ENCODE assay signal across 21 cellular contexts in genomic region chr11:96147913-96148312, GRCh38.
DNase-seq lines count a peak whose midpoint lies in the region; ATAC-seq, FAIRE-seq and TF ChIP-seq lines count a peak whose summit lies in the region.
"Had no signal": no experiment of that assay in that cellular context is flagged by ENCODE, and none has a peak within 500 bp of the region (broad histone marks: within the 10 kb centered on the region; RNA-seq: fewer than 3 reads in every experiment).

No MANE protein-coding gene starts in this region.

- no peak overlapping the region for H3K4me3 ChIP-seq in CD8-positive, alpha-beta T cell (ENCODE audit: low read depth, low read length)
- H3K4me3 ChIP-seq in bronchial epithelial cell (ENCODE audit: low read depth, low read length), result no peak overlapping the region
- no peak overlapping the region for H3K4me3 ChIP-seq in MM.1S (ENCODE audit: low read length)
- H3K4me3 ChIP-seq: breast epithelium, prostate gland had no signal

- no peak overlapping the region for H3K27ac ChIP-seq in CD8-positive, alpha-beta T cell (ENCODE audit: low read depth, low read length)
- no peak overlapping the region for H3K27ac ChIP-seq in MM.1S (ENCODE audit: low read length)
- H3K27ac ChIP-seq: KMS-11, prostate gland had no signal

- DNase-seq in CD8-positive, alpha-beta T cell, result no peak
- DNase-seq in HFFc6 (no peak), bronchial epithelial cell (ENCODE audit: low read depth) (peak; percentile 64), NCI-H128 (lab: John Stamatoyannopoulos, UW; ENCODE audit: unreplicated experiment) (no peak), MM.1S (no peak)
- DNase-seq: activated CD4-positive, alpha-beta T cell treated with anti-CD3 and anti-CD28 coated beads for 48 hours; cortex of kidney; DMS 273 treated with DMSO at 0.1 percent for 48 hours; GDM1; left colon; NCI-H1694 treated with DMSO at 0.1 percent for 48 hours; NCI-H345; nephron progenitor cell; Right ventricle myocardium superior had no signal

- H3K4me1 ChIP-seq in CD8-positive, alpha-beta T cell (ENCODE audit: insufficient read depth, low read length), result no peaks in the 10 kb centered on the region
- peaks cover 10% of the 10 kb centered on the region for H3K4me1 ChIP-seq in MM.1S (ENCODE audit: low read length)

- no peaks in the 10 kb centered on the region for H3K9me2 ChIP-seq in MM.1S (replicated peaks; ENCODE audit: insufficient read depth, low read length)

- no peaks in the 10 kb centered on the region for H3K27me3 Mint-ChIP-seq in CD8-positive, alpha-beta T cell (ENCODE audit: low read depth)
- H3K27me3 Mint-ChIP-seq in HFFc6 (ENCODE audit: insufficient read depth) (no peaks in the 10 kb centered on the region), nephron (ENCODE audit: low read depth) (no peaks in the 10 kb centered on the region)

- H3K9ac ChIP-seq in MM.1S (ENCODE audit: low read length), result no peak overlapping the region
- H3K9ac ChIP-seq: KMS-11 had no signal

- H3K4me1 Mint-ChIP-seq in CD8-positive, alpha-beta T cell (ENCODE audit: low read depth), result peaks cover 46% of the 10 kb centered on the region
- peaks cover 61% of the 10 kb centered on the region for H3K4me1 Mint-ChIP-seq in HFFc6 (ENCODE audit: low read depth)
- H3K4me1 Mint-ChIP-seq in nephron, result peaks cover 43% of the 10 kb centered on the region

- ATAC-seq in CD8-positive, alpha-beta T cell, result no peak
- ATAC-seq in HG02884 (IDR thresholded peaks at IDR 0.05; ENCODE audit: unreplicated experiment), result no peak
- ATAC-seq: left colon had no signal

- no peaks in the 10 kb centered on the region for H3K36me3 ChIP-seq in CD8-positive, alpha-beta T cell (ENCODE audit: insufficient read depth, low read length)
- no peaks in the 10 kb centered on the region for H3K36me3 ChIP-seq in bronchial epithelial cell (ENCODE audit: control insufficient read depth, insufficient read depth, low read length)
- no peaks in the 10 kb centered on the region for H3K36me3 ChIP-seq in MM.1S (replicated peaks; ENCODE audit: insufficient read depth, low read length)
- H3K36me3 ChIP-seq: breast epithelium, prostate gland had no signal

- intact Hi-C loops in CD8-positive, alpha-beta T cell (cut with DNase I, micrococcal nuclease), result no loop called here

- no peak overlapping the region for H3K4me3 Mint-ChIP-seq in CD8-positive, alpha-beta T cell
- H3K4me3 Mint-ChIP-seq in HFFc6 (peak overlapping the region; percentile 6; the same call in 1 of the 2 replicates), nephron (no peak overlapping the region)
- H3K4me3 Mint-ChIP-seq: nephron progenitor cell had no signal

- FAIRE-seq in bronchial epithelial cell (lab: Jason Lieb, UNC), result no peak
- FAIRE-seq: HTR-8/SVneo had no signal

- H3K27ac Mint-ChIP-seq in CD8-positive, alpha-beta T cell, result peak overlapping the region; percentile 52
- H3K27ac Mint-ChIP-seq in HFFc6 (no peak overlapping the region), nephron (peak overlapping the region; percentile 7 to 77 (median 54))
- H3K27ac Mint-ChIP-seq: activated T-helper 2 cell treated with anti-CD3 and anti-CD28 coated beads, Interferon-gamma antibody, Interleukin-2, Interleukin-4, amounts not matched to agents 10 μg/mL and 5 μg/mL and 100 μg/mL, durations not matched to agents 14 hours and 24 hours and 36 hours had no signal

- POLR2A ChIA-PET in CD8-positive, alpha-beta T cell (lab: Charles Lee), result no interaction called here

- no peaks in the 10 kb centered on the region for H3F3A ChIP-seq in MM.1S (ENCODE audit: insufficient read depth, low read length)

- 0 out of 2 replicates have a peak, but pooled peaks cover 5% of the 10 kb centered on the region for H3K79me2 ChIP-seq in MM.1S (ENCODE audit: low read length)

- H4K20me1 ChIP-seq in MM.1S (ENCODE audit: insufficient read depth, low read length), result no peaks in the 10 kb centered on the region

- H3K36me3 Mint-ChIP-seq in CD8-positive, alpha-beta T cell, result peaks cover 29% of the 10 kb centered on the region
- H3K36me3 Mint-ChIP-seq in HFFc6 (ENCODE audit: low read depth) (peaks cover 21% of the 10 kb centered on the region), nephron (ENCODE audit: low read depth) (no peaks in the 10 kb centered on the region)

- H2AFZ ChIP-seq in MM.1S (ENCODE audit: low read length), result no peak overlapping the region

- no peak for TF ChIP-seq CTCF in CD8-positive, alpha-beta T cell (IDR thresholded peaks at IDR 0.05)
- TF ChIP-seq CTCF in HFFc6 (IDR thresholded peaks at IDR 0.05) (no peak), bronchial epithelial cell (IDR thresholded peaks at IDR 0.05; ENCODE audit: insufficient read depth, low read length, severe bottlenecking) (no peak), nephron (IDR thresholded peaks at IDR 0.05; ENCODE audit: unreplicated experiment in 3 of 3) (no peak), MM.1S (IDR thresholded peaks at IDR 0.05; ENCODE audit: low read length) (no peak)

- H3K4me2 ChIP-seq in MM.1S (ENCODE audit: low read depth, low read length), result no peak overlapping the region
- H3K4me2 ChIP-seq: KMS-11 had no signal

- CTCF ChIA-PET in CD8-positive, alpha-beta T cell (lab: Charles Lee), result no interaction called here

- no peaks in the 10 kb centered on the region for H3K9me3 Mint-ChIP-seq in CD8-positive, alpha-beta T cell
- H3K9me3 Mint-ChIP-seq in HFFc6, result no peaks in the 10 kb centered on the region
- no peaks in the 10 kb centered on the region for H3K9me3 Mint-ChIP-seq in nephron
- H3K9me3 Mint-ChIP-seq: activated T-helper 2 cell treated with anti-CD3 and anti-CD28 coated beads, Interferon-gamma antibody, Interleukin-2, Interleukin-4, amounts not matched to agents 10 μg/mL and 5 μg/mL and 100 μg/mL, durations not matched to agents 14 hours and 24 hours and 36 hours; nephron progenitor cell had no signal

- no peaks in the 10 kb centered on the region for H3K9me3 ChIP-seq in CD8-positive, alpha-beta T cell (ENCODE audit: low read length)
- no peaks in the 10 kb centered on the region for H3K9me3 ChIP-seq in MM.1S (replicated peaks; ENCODE audit: insufficient read depth, low read length)
- H3K9me3 ChIP-seq: breast epithelium, prostate gland had no signal

- no peaks in the 10 kb centered on the region for H3K27me3 ChIP-seq in CD8-positive, alpha-beta T cell (ENCODE audit: insufficient read depth, low read length)
- H3K27me3 ChIP-seq in bronchial epithelial cell (ENCODE audit: control insufficient read depth, insufficient read depth, low read length) (no peaks in the 10 kb centered on the region), MM.1S (replicated peaks; ENCODE audit: insufficient read depth, low read length) (no peaks in the 10 kb centered on the region)
- H3K27me3 ChIP-seq: breast epithelium had no signal
